9 cellular contexts compared by ENCODE assay signal in genomic region chr7:19754521-19755116, GRCh38. TPM values are rescaled to one million over a fixed set of nuclear protein-coding genes. Genes with fewer than 3 reads are reported as not detected.
DNase-seq lines count a peak whose midpoint lies in the region; ATAC-seq and TF ChIP-seq lines count a peak whose summit lies in the region.
"Had no signal": no experiment of that assay in that cellular context is flagged by ENCODE, and none has a peak within 500 bp of the region (broad histone marks: within the 10 kb centered on the region; RNA-seq: fewer than 3 reads in every experiment).

No MANE protein-coding gene starts in this region.

- no peak for TF ChIP-seq EP300 in upper lobe of left lung (IDR thresholded peaks at IDR 0.05)

- TF ChIP-seq CTCF in NB4 (IDR thresholded peaks at IDR 0.05; ENCODE audit: low read depth, low read length) (peak; percentile 74), upper lobe of left lung (IDR thresholded peaks at IDR 0.05) (peak; percentile 19 to 64 (median 47))

- H3K36me3 Mint-ChIP-seq in activated naive CD8-positive, alpha-beta T cell treated with anti-CD3 and anti-CD28 coated beads, Interleukin-2, amount 50 U/mL, for 24 hours (ENCODE audit: low read depth), result no peaks in the 10 kb centered on the region
- H3K36me3 Mint-ChIP-seq: activated naive CD8-positive, alpha-beta T cell had no signal

- WGBS in upper lobe of left lung, 2 donors, result 32 to 34% methylated on average over 6 of the region's 6 CpGs

- no peak overlapping the region for H3K4me3 Mint-ChIP-seq in activated naive CD8-positive, alpha-beta T cell treated with anti-CD3 and anti-CD28 coated beads, Interleukin-2, amount 50 U/mL, for 24 hours
- H3K4me3 Mint-ChIP-seq: activated naive CD8-positive, alpha-beta T cell had no signal

- TF ChIP-seq POLR2A in NB4 (IDR thresholded peaks at IDR 0.05; ENCODE audit: extremely low read depth, insufficient read length) (no peak), upper lobe of left lung (IDR thresholded peaks at IDR 0.05) (no peak)

- H3K4me3 ChIP-seq in NB4 (ENCODE audit: low read depth, low read length), result no peak overlapping the region
- H3K4me3 ChIP-seq in upper lobe of left lung, result no peak overlapping the region

- ATAC-seq in upper lobe of left lung (ENCODE audit: low FRiP score in 2 of 2), result no peak
- ATAC-seq in activated naive CD8-positive, alpha-beta T cell treated with anti-CD3 and anti-CD28 coated beads, Interleukin-2, amount 50 U/mL, for 24 hours, result no peak

- H3K36me3 ChIP-seq in upper lobe of left lung, result no peaks in the 10 kb centered on the region

- DNase-seq in SIG-M5 treated with dmso at 0.1 percent for 504 hours (lab: John Stamatoyannopoulos, UW; ENCODE audit: unreplicated experiment), result peak; percentile 28
- no peak for DNase-seq in SIG-M5 (lab: John Stamatoyannopoulos, UW)
- DNase-seq in NB4 (ENCODE audit: low read depth), result peak; percentile 57
- peak; percentile 7 to 79 for DNase-seq in SW 1271 (lab: John Stamatoyannopoulos, UW)
- DNase-seq in glomerular visceral epithelial cell (ENCODE audit: extremely low spot score), result peak; percentile 64
- no peak for DNase-seq in upper lobe of left lung
- no peak for DNase-seq in mesenteric fat pad (ENCODE audit: low spot score)
- no peak for DNase-seq in activated naive CD8-positive, alpha-beta T cell treated with anti-CD3 and anti-CD28 coated beads, Interleukin-2, amount 50 U/mL, for 24 hours

- H3K4me1 ChIP-seq in upper lobe of left lung, result no peaks in the 10 kb centered on the region

- H3K27ac ChIP-seq in upper lobe of left lung, result no peak overlapping the region

- H3K27me3 ChIP-seq in upper lobe of left lung, result no peaks in the 10 kb centered on the region

- H3K9me3 Mint-ChIP-seq in activated naive CD8-positive, alpha-beta T cell treated with anti-CD3 and anti-CD28 coated beads, Interleukin-2, amount 50 U/mL, for 24 hours, result no peaks in the 10 kb centered on the region

- H3K27me3 Mint-ChIP-seq in activated naive CD8-positive, alpha-beta T cell treated with anti-CD3 and anti-CD28 coated beads, Interleukin-2, amount 50 U/mL, for 24 hours, result peaks cover 7% of the 10 kb centered on the region
- H3K27me3 Mint-ChIP-seq: activated naive CD8-positive, alpha-beta T cell had no signal

- no peaks in the 10 kb centered on the region for H3K4me1 Mint-ChIP-seq in activated naive CD8-positive, alpha-beta T cell treated with anti-CD3 and anti-CD28 coated beads, Interleukin-2, amount 50 U/mL, for 24 hours

- no peak overlapping the region for H3K27ac Mint-ChIP-seq in activated naive CD8-positive, alpha-beta T cell treated with anti-CD3 and anti-CD28 coated beads, Interleukin-2, amount 50 U/mL, for 24 hours
- H3K27ac Mint-ChIP-seq: activated naive CD8-positive, alpha-beta T cell had no signal

- H3K9me3 ChIP-seq in upper lobe of left lung, result no peaks in the 10 kb centered on the region

RNA-seq across cellular contexts. Expression of gene TMEM196, which starts 18.8 kb away (rescaled TPM):
- not detected for total RNA-seq in upper lobe of left lung
- total RNA-seq in mesenteric fat pad, result 2.5 TPM

RNA-seq across cellular contexts. Expression of gene POLR1F, which starts 45.8 kb away (rescaled TPM):
- total RNA-seq in upper lobe of left lung, result 10 to 100 TPM in 4 of 6 donors, 1 to 10 TPM in 2; 2.7 to 24.1 (median 11.3) TPM
- 17.7 TPM for total RNA-seq in mesenteric fat pad

Comparison
In these comparisons a context has a peak if more than half of its experiments do, and no peak if none do; other contexts are left out.
1. DNase-seq: peak in SIG-M5 treated with dmso at 0.1 percent for 504 hours (single experiment), NB4 (single experiment), SW 1271 (2 of 2) and glomerular visceral epithelial cell (single experiment); none in SIG-M5 (single experiment), upper lobe of left lung (0 of 2), mesenteric fat pad (single experiment) and activated naive CD8-positive, alpha-beta T cell treated with anti-CD3 and anti-CD28 coated beads, Interleukin-2, amount 50 U/mL, for 24 hours (single experiment).